20 cellular contexts compared by ENCODE assay signal in the genomic region with DNA sequence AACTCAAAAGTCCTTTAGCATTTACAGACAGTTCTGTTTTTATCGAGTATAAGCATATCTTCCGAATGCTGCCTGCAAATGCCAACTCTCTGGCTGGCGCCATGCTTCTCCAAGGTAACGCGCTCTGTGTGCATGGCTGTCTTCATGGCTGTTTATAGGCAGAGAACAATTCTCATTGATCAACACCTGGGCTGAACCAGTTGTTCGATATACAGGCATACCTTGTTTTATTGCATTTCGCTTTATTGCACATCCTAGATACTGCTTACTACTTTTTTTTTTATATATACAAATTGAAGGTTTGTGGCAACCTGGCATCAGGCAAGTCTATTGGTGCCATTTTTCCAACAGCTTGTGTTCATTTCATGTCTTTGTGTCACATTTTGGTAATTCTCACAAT.
"Had no signal": no experiment of that assay in that cellular context is flagged by ENCODE, and none has a peak within 500 bp of the region (broad histone marks: within the 10 kb centered on the region; RNA-seq: fewer than 3 reads in every experiment).

No MANE protein-coding gene starts in this region.

- H3K27me3 ChIP-seq: ovary, right atrium auricular region, spleen, suprapubic skin, tibial artery, vagina had no signal

- ATAC-seq: naive thymus-derived CD4-positive, alpha-beta T cell; natural killer cell treated with Interleukin-12 subunit alpha and Interleukin-12 subunit beta and Interleukin-15 and Interleukin-18, amount 100 ng/mL, for 72 hours; sciatic nerve; stimulated activated effector memory CD8-positive, alpha-beta T cell treated with anti-CD3 and anti-CD28 coated beads, Interleukin-12 subunit alpha, Interleukin-12 subunit beta, amount 100 ng/mL, for 72 hours had no signal

- DNase-seq: hypothalamus; immature natural killer cell; kidney; left ventricle myocardium inferior; mesendoderm; naive thymus-derived CD4-positive, alpha-beta T cell; ovary; spleen; stimulated activated CD4-positive, alpha-beta T cell treated with anti-CD3 and anti-CD28 coated beads, Interleukin-4, amount 100 ng/mL, for 24 hours; stimulated activated naive CD4-positive, alpha-beta T cell; tibial artery had no signal

- H3K9me3 ChIP-seq: left ventricle myocardium inferior, ovary, right atrium auricular region, spleen, suprapubic skin, thoracic aorta, tibial artery, vagina had no signal

- H3K4me3 ChIP-seq: left ventricle myocardium inferior, lung, ovary, right atrium auricular region, skin epidermis, spleen, suprapubic skin, thoracic aorta, tibial artery, vagina had no signal

- H3K36me3 ChIP-seq: left ventricle myocardium inferior, ovary, right atrium auricular region, spleen, suprapubic skin, thoracic aorta, tibial artery, vagina had no signal

- H3K27ac ChIP-seq: left ventricle myocardium inferior, ovary, right atrium auricular region, skin epidermis, spleen, suprapubic skin, thoracic aorta, tibial artery, vagina had no signal

- H3K4me1 ChIP-seq: vagina had no signal
